10 cellular contexts compared by ENCODE assay signal in genomic region chr7:79604841-79605240, GRCh38.
"Had no signal": no experiment of that assay in that cellular context is flagged by ENCODE, and none has a peak within 500 bp of the region (broad histone marks: within the 10 kb centered on the region; RNA-seq: fewer than 3 reads in every experiment).

No MANE protein-coding gene starts in this region.

- H3K36me3 ChIP-seq: HAP-1 had no signal

- H3K9ac ChIP-seq: GM23248 had no signal

- DNase-seq: GM23248, GOT3, H7, HFFc6, KG1 had no signal

- H3K4me3 ChIP-seq: GM23248, HAP-1, K562 had no signal

- FAIRE-seq: HepG2, K562 had no signal

- H3K9me3 ChIP-seq: HAP-1 had no signal

- ATAC-seq: HCT116, HepG2, K562 had no signal

- H3K4me1 ChIP-seq: HAP-1 had no signal

- H3K27ac ChIP-seq: GM23248, HL-60 had no signal

- H2AFZ ChIP-seq: GM23248 had no signal
